19 cellular contexts compared by ENCODE assay signal in genomic region chrY:24639053-24639452, GRCh38. TPM values are rescaled to one million over a fixed set of nuclear protein-coding genes. Genes with fewer than 3 reads are reported as not detected.
DNase-seq lines count a peak whose midpoint lies in the region; ATAC-seq lines count a peak whose summit lies in the region.
"Not testable (repeated sequence)": the region's sequence is repeated elsewhere in the genome, so short reads cannot be mapped to it uniquely, and the experiment has no call there.
"Had no signal": no experiment of that assay in that cellular context is flagged by ENCODE, and none has a peak within 500 bp of the region (broad histone marks: within the 10 kb centered on the region; RNA-seq: fewer than 3 reads in every experiment).

No MANE protein-coding gene starts in this region.

- CTCF ChIA-PET in activated CD4-positive, alpha-beta T cell treated with anti-CD3 and anti-CD28 coated beads for 36 hours (lab: Charles Lee) = not testable (repeated sequence)

- DNase-seq in activated CD4-positive, alpha-beta T cell treated with anti-CD3 and anti-CD28 coated beads for 36 hours; activated naive CD4-positive, alpha-beta T cell treated with anti-CD3 and anti-CD28 coated beads, Interleukin-2, amount 50 U/mL, for 72 hours (ENCODE audit: low spot score in 2 of 2); stimulated activated effector memory CD8-positive, alpha-beta T cell treated with anti-CD3 and anti-CD28 coated beads, Interleukin-12 subunit alpha, Interleukin-12 subunit beta, amount 100 ng/mL, for 72 hours (ENCODE audit: low spot score in 2 of 2); stimulated activated naive CD8-positive, alpha-beta T cell treated with anti-CD3 and anti-CD28 coated beads, Interleukin-15, amount 100 ng/mL, for 72 hours: not testable (repeated sequence)

- H3K27ac Mint-ChIP-seq in activated CD4-positive, alpha-beta T cell treated with anti-CD3 and anti-CD28 coated beads for 36 hours; activated T-helper 17 cell treated with anti-CD3 and anti-CD28 coated beads, Interleukin-2, amount 50 U/mL, for 72 hours; activated naive CD4-positive, alpha-beta T cell treated with anti-CD3 and anti-CD28 coated beads, Interleukin-2, amount 50 U/mL, for 72 hours; stimulated activated effector memory CD8-positive, alpha-beta T cell treated with anti-CD3 and anti-CD28 coated beads, Interleukin-12 subunit alpha, Interleukin-12 subunit beta, amount 100 ng/mL, for 72 hours; stimulated activated naive CD8-positive, alpha-beta T cell treated with anti-CD3 and anti-CD28 coated beads, Interleukin-15, amount 100 ng/mL, for 72 hours: not testable (repeated sequence)

- intact Hi-C loops in activated CD4-positive, alpha-beta T cell treated with anti-CD3 and anti-CD28 coated beads for 36 hours (cut with DNase I, micrococcal nuclease) = not testable (repeated sequence)

- ATAC-seq in GM18868 (IDR thresholded peaks at IDR 0.05; ENCODE audit: unreplicated experiment) (peak; percentile 51), HG02610 (IDR thresholded peaks at IDR 0.05; ENCODE audit: unreplicated experiment) (peak; percentile 60), HG03442 (IDR thresholded peaks at IDR 0.05; ENCODE audit: unreplicated experiment) (peak; percentile 43)
- peak; percentile 49 for ATAC-seq in activated CD4-positive, alpha-beta T cell treated with anti-CD3 and anti-CD28 coated beads for 36 hours
- ATAC-seq in activated T-helper 17 cell treated with anti-CD3 and anti-CD28 coated beads, Interleukin-2, amount 50 U/mL, for 72 hours (replicated peaks) = peak; percentile 55
- peak; percentile 53 to 67 for ATAC-seq in activated naive CD4-positive, alpha-beta T cell treated with anti-CD3 and anti-CD28 coated beads, Interleukin-2, amount 50 U/mL, for 72 hours
- ATAC-seq in stimulated activated effector memory CD8-positive, alpha-beta T cell treated with anti-CD3 and anti-CD28 coated beads, Interleukin-12 subunit alpha, Interleukin-12 subunit beta, amount 100 ng/mL, for 72 hours = peak; percentile 60
- ATAC-seq in stimulated activated naive CD8-positive, alpha-beta T cell treated with anti-CD3 and anti-CD28 coated beads, Interleukin-15, amount 100 ng/mL, for 72 hours = peak; percentile 32

- H3K27me3 Mint-ChIP-seq in activated CD4-positive, alpha-beta T cell treated with anti-CD3 and anti-CD28 coated beads for 36 hours; activated T-helper 17 cell treated with anti-CD3 and anti-CD28 coated beads, Interleukin-2, amount 50 U/mL, for 72 hours; stimulated activated naive CD8-positive, alpha-beta T cell treated with anti-CD3 and anti-CD28 coated beads, Interleukin-15, amount 100 ng/mL, for 72 hours: not testable (repeated sequence)

- POLR2A ChIA-PET in activated CD4-positive, alpha-beta T cell treated with anti-CD3 and anti-CD28 coated beads for 36 hours (lab: Charles Lee) = not testable (repeated sequence)

- not testable (repeated sequence) for H3K4me1 Mint-ChIP-seq in activated CD4-positive, alpha-beta T cell treated with anti-CD3 and anti-CD28 coated beads for 36 hours; activated T-helper 17 cell treated with anti-CD3 and anti-CD28 coated beads, Interleukin-2, amount 50 U/mL, for 72 hours; stimulated activated effector memory CD8-positive, alpha-beta T cell treated with anti-CD3 and anti-CD28 coated beads, Interleukin-12 subunit alpha, Interleukin-12 subunit beta, amount 100 ng/mL, for 72 hours; stimulated activated naive CD8-positive, alpha-beta T cell treated with anti-CD3 and anti-CD28 coated beads, Interleukin-15, amount 100 ng/mL, for 72 hours

- H3K36me3 Mint-ChIP-seq in activated CD4-positive, alpha-beta T cell treated with anti-CD3 and anti-CD28 coated beads for 36 hours (ENCODE audit: low read depth); activated T-helper 17 cell treated with anti-CD3 and anti-CD28 coated beads, Interleukin-2, amount 50 U/mL, for 72 hours (ENCODE audit: low read depth); activated naive CD4-positive, alpha-beta T cell treated with anti-CD3 and anti-CD28 coated beads, Interleukin-2, amount 50 U/mL, for 72 hours; stimulated activated effector memory CD8-positive, alpha-beta T cell treated with anti-CD3 and anti-CD28 coated beads, Interleukin-12 subunit alpha, Interleukin-12 subunit beta, amount 100 ng/mL, for 72 hours: not testable (repeated sequence)

- not testable (repeated sequence) for H3K4me3 Mint-ChIP-seq in activated CD4-positive, alpha-beta T cell treated with anti-CD3 and anti-CD28 coated beads for 36 hours; activated T-helper 17 cell treated with anti-CD3 and anti-CD28 coated beads, Interleukin-2, amount 50 U/mL, for 72 hours; stimulated activated effector memory CD8-positive, alpha-beta T cell treated with anti-CD3 and anti-CD28 coated beads, Interleukin-12 subunit alpha, Interleukin-12 subunit beta, amount 100 ng/mL, for 72 hours; stimulated activated naive CD8-positive, alpha-beta T cell treated with anti-CD3 and anti-CD28 coated beads, Interleukin-15, amount 100 ng/mL, for 72 hours

- not testable (repeated sequence) for H3K9me3 Mint-ChIP-seq in activated CD4-positive, alpha-beta T cell treated with anti-CD3 and anti-CD28 coated beads for 36 hours (ENCODE audit: low read depth); activated T-helper 17 cell treated with anti-CD3 and anti-CD28 coated beads, Interleukin-2, amount 50 U/mL, for 72 hours; activated naive CD4-positive, alpha-beta T cell treated with anti-CD3 and anti-CD28 coated beads, Interleukin-2, amount 50 U/mL, for 72 hours; stimulated activated effector memory CD8-positive, alpha-beta T cell treated with anti-CD3 and anti-CD28 coated beads, Interleukin-12 subunit alpha, Interleukin-12 subunit beta, amount 100 ng/mL, for 72 hours; stimulated activated naive CD8-positive, alpha-beta T cell treated with anti-CD3 and anti-CD28 coated beads, Interleukin-15, amount 100 ng/mL, for 72 hours

RNA-seq across cellular contexts. Expression of gene BPY2B, which starts 21.2 kb away (rescaled TPM):
- total RNA-seq in activated CD4-positive, alpha-beta T cell treated with anti-CD3 and anti-CD28 coated beads for 36 hours = not detected
- not detected for total RNA-seq in activated T-helper 17 cell treated with anti-CD3 and anti-CD28 coated beads, Interleukin-2, amount 50 U/mL, for 72 hours
- not detected for total RNA-seq in activated naive CD4-positive, alpha-beta T cell treated with anti-CD3 and anti-CD28 coated beads, Interleukin-2, amount 50 U/mL, for 72 hours
- total RNA-seq: A172; A673; B cell; Caco-2; Calu3; CD4-positive, alpha-beta memory T cell; CD4-positive, alpha-beta T cell; CD4-positive, CD25-positive, alpha-beta regulatory T cell; CD8-positive, alpha-beta memory T cell; CD8-positive, alpha-beta T cell; Daoy had no signal
